27 cellular contexts compared by ENCODE assay signal in genomic region chr2:148555622-148556294, GRCh38.
"Had no signal": no experiment of that assay in that cellular context is flagged by ENCODE, and none has a peak within 500 bp of the region (broad histone marks: within the 10 kb centered on the region; RNA-seq: fewer than 3 reads in every experiment).

No MANE protein-coding gene starts in this region.

- H3K36me3 ChIP-seq: left lung, lower lobe of right lung, pancreas, prostate gland, tibial nerve, uterus had no signal

- H3K27me3 ChIP-seq: left lung, pancreas, tibial nerve, uterus had no signal

- H3K4me1 ChIP-seq: lower lobe of right lung, pancreas, prostate gland, uterus had no signal

- H3K4me2 ChIP-seq: smooth muscle cell had no signal

- H3K27ac ChIP-seq: left lung, lower lobe of right lung, pancreas, prostate gland, tibial nerve, uterus had no signal

- ATAC-seq: left colon; left lung; lower lobe of right lung; naive thymus-derived CD8-positive, alpha-beta T cell; pancreas; right cardiac atrium; stimulated activated memory B cell treated with anti-CD40 and anti-IgM and Interleukin-4, amounts not matched to agents 10 μg/mL and 1 μg/mL and 100 μg/mL, for 72 hours; stimulated activated naive CD8-positive, alpha-beta T cell treated with anti-CD3 and anti-CD28 coated beads, Interleukin-15, amount 100 ng/mL, for 72 hours had no signal

- DNase-seq: hypothalamus; immature natural killer cell; kidney; left colon; left lung; lower lobe of right lung; mammary epithelial cell; mesenchymal stem cell; naive thymus-derived CD8-positive, alpha-beta T cell; nucleus accumbens; pancreas; posterior cingulate gyrus; retina; right cardiac atrium; stimulated activated CD4-positive, alpha-beta T cell treated with anti-CD3 and anti-CD28 coated beads, Interleukin-1b, Interleukin-23, amount 100 ng/mL, for 48 hours; stimulated activated CD4-positive, alpha-beta T cell treated with anti-CD3 and anti-CD28 coated beads, Interleukin-2, amount 100 ng/mL, for 48 hours; stimulated activated CD4-positive, alpha-beta T cell treated with anti-CD3 and anti-CD28 coated beads, Interleukin-4, amount 100 ng/mL, for 4 hours; stimulated activated CD8-positive, alpha-beta memory T cell treated with anti-CD3 and anti-CD28 coated beads, Interleukin-4, amount 100 ng/mL, for 48 hours; stimulated activated naive CD4-positive, alpha-beta T cell treated with Interleukin-2 at 50 U/mL for 16 hours; stimulated activated naive CD8-positive, alpha-beta T cell treated with anti-CD3 and anti-CD28 coated beads, Interleukin-15, amount 100 ng/mL, for 72 hours; substantia nigra; uterus had no signal

- H3K4me3 ChIP-seq: left lung, lower lobe of right lung, pancreas, prostate gland, smooth muscle cell, tibial nerve, uterus had no signal

- H3K9me3 ChIP-seq: left lung, lower lobe of right lung, pancreas, prostate gland, uterus had no signal

- FAIRE-seq: islet of Langerhans, kidney, pancreas had no signal
